30 cellular contexts compared by ENCODE assay signal in genomic region chr7:138299046-138299445, GRCh38.
"Had no signal": no experiment of that assay in that cellular context is flagged by ENCODE, and none has a peak within 500 bp of the region (broad histone marks: within the 10 kb centered on the region; RNA-seq: fewer than 3 reads in every experiment).

No MANE protein-coding gene starts in this region.

- H3K27ac ChIP-seq: body of pancreas, cardiac muscle cell, coronary artery, dorsolateral prefrontal cortex, gastroesophageal sphincter, hepatocyte, left ventricle myocardium inferior, neural progenitor cell, parathyroid adenoma, right atrium auricular region, transverse colon had no signal

- H3K27me3 ChIP-seq: body of pancreas, cardiac muscle cell, dorsolateral prefrontal cortex, gastroesophageal sphincter, hepatocyte, neural progenitor cell, right atrium auricular region, transverse colon had no signal

- DNase-seq: activated CD4-positive, alpha-beta T cell treated with anti-CD3 and anti-CD28 coated beads for 1 hour; activated CD4-positive, alpha-beta T cell treated with anti-CD3 and anti-CD28 coated beads, Interleukin-2, amount 10 ng/mL, durations not matched to agents 7 days and 5 days; activated CD8-positive, alpha-beta T cell treated with anti-CD3 and anti-CD28 coated beads for 36 hours; activated gamma-delta T cell treated with Interleukin-2 at 50 U/mL for 16 hours; activated naive CD4-positive, alpha-beta T cell treated with anti-CD3 and anti-CD28 coated beads, Interleukin-2, amount 50 U/mL, for 16 hours; activated T-cell treated with anti-CD3 and anti-CD28 coated beads, Interleukin-2, amount 50 U/mL, for 4 hours; body of pancreas; cerebellar nuclear complex; dorsolateral prefrontal cortex; effector memory CD4-positive, alpha-beta T cell; islet precursor cell; left ventricle myocardium inferior; mesendoderm; natural killer cell; occipital lobe; stimulated activated CD4-positive, alpha-beta T cell treated with anti-CD3 and anti-CD28 coated beads, Interleukin-2, amount 100 ng/mL, for 24 hours; stimulated activated naive CD4-positive, alpha-beta T cell; T-helper 9 cell; transverse colon had no signal

- H3K4me1 ChIP-seq: gastroesophageal sphincter, neural progenitor cell, parathyroid adenoma, right atrium auricular region had no signal

- ATAC-seq: activated CD8-positive, alpha-beta T cell treated with anti-CD3 and anti-CD28 coated beads for 36 hours; activated T-cell treated with anti-CD3 and anti-CD28 coated beads, Interleukin-2, amount 50 U/mL, for 4 hours; activated T-helper 17 cell treated with anti-CD3 and anti-CD28 coated beads, Interleukin-2, amount 50 U/mL, for 72 hours; body of pancreas; gastroesophageal sphincter; natural killer cell; WTC11 had no signal

- H3K36me3 ChIP-seq: cardiac muscle cell, gastroesophageal sphincter, left ventricle myocardium inferior, neural progenitor cell, right atrium auricular region, transverse colon had no signal

- H3K9me3 ChIP-seq: body of pancreas, right atrium auricular region had no signal

- H3K4me3 ChIP-seq: body of pancreas, cardiac muscle cell, coronary artery, dorsolateral prefrontal cortex, gastroesophageal sphincter, hepatocyte, left ventricle myocardium inferior, lung, neural progenitor cell, right atrium auricular region, smooth muscle cell, transverse colon had no signal
